In the genomic region with DNA sequence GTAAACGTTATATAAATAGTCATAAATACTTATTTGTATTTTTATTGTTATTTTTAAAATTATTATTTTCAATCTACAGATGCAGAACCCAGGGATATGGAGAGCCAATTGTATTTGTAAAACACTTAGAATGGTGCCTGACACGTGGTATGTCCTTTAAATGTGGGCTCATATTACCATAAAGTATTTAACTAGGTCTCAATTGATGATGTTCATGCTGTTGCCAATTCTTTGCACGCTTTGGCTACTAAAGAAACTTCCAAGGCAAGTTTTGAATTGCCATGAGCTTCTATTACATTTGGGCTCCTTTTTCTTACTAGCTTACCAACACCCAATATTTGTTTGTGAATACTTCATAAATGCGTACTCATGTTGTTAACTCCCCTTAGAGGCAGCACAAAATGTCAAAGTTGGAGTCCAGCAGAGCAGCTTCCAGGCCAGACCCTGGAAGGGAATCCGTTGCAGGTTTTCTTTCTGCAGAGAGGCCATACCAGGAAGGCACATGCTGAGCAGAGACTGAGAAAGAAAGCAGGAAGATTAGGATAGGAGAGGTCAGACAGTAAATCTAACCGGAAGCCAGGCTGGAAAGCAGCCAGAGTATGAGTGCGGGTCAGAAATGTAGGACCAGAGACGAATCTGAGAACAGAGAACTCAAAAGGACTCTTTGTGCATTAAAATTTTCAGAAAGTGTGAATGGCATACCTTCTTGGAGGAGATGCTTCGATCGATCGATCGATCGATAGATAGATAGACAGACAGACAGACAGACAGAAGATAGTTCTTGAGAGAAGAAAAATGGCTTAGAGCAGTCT, we compare ENCODE assay signal across 12 cellular contexts. TPM values are rescaled to one million over a fixed set of nuclear protein-coding genes. Genes with fewer than 3 reads are reported as not detected.
DNase-seq lines count a peak whose midpoint lies in the region; TF ChIP-seq lines count a peak whose summit lies in the region.
"Had no signal": no experiment of that assay in that cellular context is flagged by ENCODE, and none has a peak within 500 bp of the region (broad histone marks: within the 10 kb centered on the region; RNA-seq: fewer than 3 reads in every experiment).

No MANE protein-coding gene starts in this region.

- intact Hi-C loops in left ventricle myocardium inferior (cut with micrococcal nuclease) (no loop called here), cardiac septum (cut with DNase I) (no loop called here), transverse colon (cut with DNase I; ENCODE audit: low total_unique reads) (no loop called here), breast epithelium (cut with DNase I; ENCODE audit: low total_unique reads) (no loop called here)

- no peak for TF ChIP-seq EP300 in transverse colon (IDR thresholded peaks at IDR 0.05; ENCODE audit: low read depth)

- TF ChIP-seq CTCF in left ventricle myocardium inferior (IDR thresholded peaks at IDR 0.05; ENCODE audit: borderline replicate concordance) (no peak), transverse colon (IDR thresholded peaks at IDR 0.05) (no peak), breast epithelium (IDR thresholded peaks at IDR 0.05) (no peak)

- in situ Hi-C loops in transverse colon (cut with MboI; ENCODE audit: low pct_ligation_motif_present in 1 of 4, low pct_unique_long_range_greater_than_20kb in 1 of 4, low sequenced_read_pairs in 3 of 4): no loop called here

- peak overlapping the region; percentile 42; the same call in 1 of the 2 replicates for H3K9ac ChIP-seq in iPS-20b (ENCODE audit: low read depth, low read length)

- H3K4me1 ChIP-seq in left ventricle myocardium inferior (peaks cover 70% of the 10 kb centered on the region), iPS-20b (ENCODE audit: insufficient read depth, low read length) (peaks cover 25% of the 10 kb centered on the region), transverse colon (peaks cover 5 to 37% (median 16%) of the 10 kb centered on the region in 4 donors), breast epithelium (no peaks in the 10 kb centered on the region)

- H3K4me3 ChIP-seq in left ventricle myocardium inferior (no peak overlapping the region), iPS-20b (ENCODE audit: low read length) (peak overlapping the region; percentile 28; the same call in 1 of the 2 replicates), transverse colon (no peak overlapping the region), breast epithelium (no peak overlapping the region)
- H3K4me3 ChIP-seq: vagina had no signal

- H3K9me3 ChIP-seq in left ventricle myocardium inferior (replicated peaks): no peaks in the 10 kb centered on the region
- H3K9me3 ChIP-seq in iPS-20b (ENCODE audit: insufficient read depth, low read depth, low read length): no peaks in the 10 kb centered on the region
- H3K9me3 ChIP-seq in transverse colon: no peaks in the 10 kb centered on the region
- no peaks in the 10 kb centered on the region for H3K9me3 ChIP-seq in breast epithelium
- H3K9me3 ChIP-seq: vagina had no signal

- WGBS in transverse colon (ENCODE audit: low coverage in 1 of 2), 2 donors: 72% methylated on average over 12 to 13 of the region's 13 CpGs

- TF ChIP-seq POLR2A in transverse colon (IDR thresholded peaks at IDR 0.05): no peak
- no peak for TF ChIP-seq POLR2A in breast epithelium (IDR thresholded peaks at IDR 0.05)

- no peaks in the 10 kb centered on the region for H3K36me3 ChIP-seq in left ventricle myocardium inferior
- no peaks in the 10 kb centered on the region for H3K36me3 ChIP-seq in iPS-20b (ENCODE audit: insufficient read depth, low read depth, low read length)
- no peaks in the 10 kb centered on the region for H3K36me3 ChIP-seq in transverse colon
- no peaks in the 10 kb centered on the region for H3K36me3 ChIP-seq in breast epithelium
- H3K36me3 ChIP-seq: vagina had no signal

- H3K27me3 ChIP-seq in left ventricle myocardium inferior (ENCODE audit: low read depth) (no peaks in the 10 kb centered on the region), iPS-20b (ENCODE audit: insufficient read depth, low read length) (no peaks in the 10 kb centered on the region), transverse colon (no peaks in the 10 kb centered on the region), breast epithelium (no peaks in the 10 kb centered on the region)
- H3K27me3 ChIP-seq: vagina had no signal

- DNase-seq in left ventricle myocardium inferior (peak; percentile 33), cardiac septum (ENCODE audit: low spot score) (no peak), UCSD-AML1 (lab: John Stamatoyannopoulos, UW; ENCODE audit: unreplicated experiment) (peak; percentile 24), transverse colon (peak; percentile 67), NCI-H1048 (lab: John Stamatoyannopoulos, UW) (no peak), NCI-H1417 (lab: John Stamatoyannopoulos, UW) (no peak), breast epithelium (ENCODE audit: low spot score in 2 of 2) (no peak)
- DNase-seq: activated CD8-positive, alpha-beta memory T cell treated with anti-CD3 and anti-CD28 coated beads for 24 hours; NCI-H524 treated with DMSO at 0.1 percent for 48 hours; stimulated activated CD4-positive, alpha-beta T cell treated with anti-CD3 and anti-CD28 coated beads, Interleukin-4, amount 100 ng/mL, for 24 hours had no signal

- H3K27ac ChIP-seq in left ventricle myocardium inferior (replicated peaks) (peak overlapping the region; percentile 41), iPS-20b (ENCODE audit: low read length) (no peak overlapping the region), transverse colon (peak overlapping the region; percentile 30 to 64 (median 58)), breast epithelium (no peak overlapping the region)
- H3K27ac ChIP-seq: vagina had no signal

RNA-seq across cellular contexts. Expression of gene NOSTRIN, which starts 4.2 kb away (rescaled TPM):
- total RNA-seq in left ventricle myocardium inferior: 14.7 TPM
- total RNA-seq in cardiac septum: 8.9 TPM
- 10 to 100 TPM; 40.0 to 91.6 (median 47.9) TPM for total RNA-seq in transverse colon
- total RNA-seq in breast epithelium: 10 to 100 TPM; 35.0 to 73.7 (median 35.9) TPM

Comparison
In these comparisons a context has a peak if more than half of its experiments do, and no peak if none do; other contexts are left out.
1. DNase-seq: peak in left ventricle myocardium inferior (single experiment), UCSD-AML1 (single experiment) and transverse colon (single experiment); none in cardiac septum (single experiment), NCI-H1048 (single experiment), NCI-H1417 (0 of 3) and breast epithelium (0 of 2).
2. H3K27ac ChIP-seq: peak in left ventricle myocardium inferior (single experiment) and transverse colon (4 of 4); none in iPS-20b (single experiment) and breast epithelium (0 of 2).